ENCODE assay signal across 1 cellular context in the genomic region with DNA sequence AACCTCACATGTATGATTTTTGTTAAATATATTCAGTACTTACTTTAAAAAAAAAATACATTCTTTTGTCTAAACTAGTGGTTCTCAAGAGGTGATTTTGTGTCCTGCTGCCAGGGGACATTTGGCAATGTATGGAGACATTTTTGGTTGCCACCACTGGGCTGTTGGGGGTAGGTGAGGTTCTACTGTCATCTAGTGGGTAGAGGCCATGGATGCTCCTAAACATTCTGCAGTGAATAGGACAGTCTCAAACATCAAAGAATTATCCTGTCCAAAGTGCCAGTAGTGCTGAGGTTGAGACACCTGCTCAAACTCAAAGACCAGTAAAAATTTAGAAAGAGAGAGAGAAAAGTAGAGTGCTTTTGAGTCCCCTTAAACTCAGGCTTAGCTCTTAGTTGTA.
TF ChIP-seq lines count a peak whose summit lies in the region.

No MANE protein-coding gene starts in this region.

TF ChIP-seq in SK-N-SH treated with all-trans-retinoic acid at 6 μM for 48 hours, 23 proteins besides CTCF, POLR2A, EP300 and RAD21 (continued from another document):
- TF ChIP-seq, protein P1, sequence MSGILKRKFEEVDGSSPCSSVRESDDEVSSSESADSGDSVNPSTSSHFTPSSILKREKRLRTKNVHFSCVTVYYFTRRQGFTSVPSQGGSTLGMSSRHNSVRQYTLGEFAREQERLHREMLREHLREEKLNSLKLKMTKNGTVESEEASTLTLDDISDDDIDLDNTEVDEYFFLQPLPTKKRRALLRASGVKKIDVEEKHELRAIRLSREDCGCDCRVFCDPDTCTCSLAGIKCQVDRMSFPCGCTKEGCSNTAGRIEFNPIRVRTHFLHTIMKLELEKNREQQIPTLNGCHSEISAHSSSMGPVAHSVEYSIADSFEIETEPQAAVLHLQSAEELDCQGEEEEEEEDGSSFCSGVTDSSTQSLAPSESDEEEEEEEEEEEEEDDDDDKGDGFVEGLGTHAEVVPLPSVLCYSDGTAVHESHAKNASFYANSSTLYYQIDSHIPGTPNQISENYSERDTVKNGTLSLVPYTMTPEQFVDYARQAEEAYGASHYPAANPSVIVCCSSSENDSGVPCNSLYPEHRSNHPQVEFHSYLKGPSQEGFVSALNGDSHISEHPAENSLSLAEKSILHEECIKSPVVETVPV (CRISPR knock-in tag; IDR thresholded peaks at IDR 0.05), result no peak
- no peak for TF ChIP-seq TCF4 (CRISPR knock-in tag; IDR thresholded peaks at IDR 0.05; ENCODE audit: borderline replicate concordance)
- no peak for TF ChIP-seq TOX (CRISPR knock-in tag; IDR thresholded peaks at IDR 0.05; ENCODE audit: borderline replicate concordance)
- no peak for TF ChIP-seq OSR1 (CRISPR knock-in tag; IDR thresholded peaks at IDR 0.05)
- no peak for TF ChIP-seq ZNF70 (CRISPR knock-in tag; IDR thresholded peaks at IDR 0.05)
- no peak for TF ChIP-seq ISL1 (CRISPR knock-in tag; IDR thresholded peaks at IDR 0.05)
- TF ChIP-seq RARB (CRISPR knock-in tag; IDR thresholded peaks at IDR 0.05), result no peak
- no peak for TF ChIP-seq BACH2 (CRISPR knock-in tag; IDR thresholded peaks at IDR 0.05; ENCODE audit: borderline replicate concordance)
- no peak for TF ChIP-seq ZNF8 (CRISPR knock-in tag; IDR thresholded peaks at IDR 0.05)
